Comparison of ENCODE assay signal across 14 cellular contexts in genomic region chr16:86303787-86304685, GRCh38.
DNase-seq lines count a peak whose midpoint lies in the region; ATAC-seq, FAIRE-seq and TF ChIP-seq lines count a peak whose summit lies in the region.
"Had no signal": no experiment of that assay in that cellular context is flagged by ENCODE, and none has a peak within 500 bp of the region (broad histone marks: within the 10 kb centered on the region; RNA-seq: fewer than 3 reads in every experiment).

No MANE protein-coding gene starts in this region.

- H3F3A ChIP-seq in neural progenitor cell (ENCODE audit: low read depth) = no peaks in the 10 kb centered on the region

- no peak overlapping the region for H2AFZ ChIP-seq in neural progenitor cell (replicated peaks)

- TF ChIP-seq CTCF in neural progenitor cell (IDR thresholded peaks at IDR 0.05) = no peak

- DNase-seq in fibroblast of peridontal ligament (ENCODE audit: extremely low read depth) (peak; percentile 59), ureter (ENCODE audit: low spot score) (peak; percentile 83), neural progenitor cell (ENCODE audit: low spot score) (no peak), iPS-NIHi11 (ENCODE audit: low spot score) (no peak)
- DNase-seq: activated CD8-positive, alpha-beta memory T cell treated with anti-CD3 and anti-CD28 coated beads, Interleukin-2, amount 10 ng/mL, durations not matched to agents 7 days and 5 days; activated naive CD4-positive, alpha-beta T cell; brain microvascular endothelial cell; effector memory CD4-positive, alpha-beta T cell; glutamatergic neuron; MV-4-11; occipital lobe had no signal

- no peaks in the 10 kb centered on the region for H3K79me2 ChIP-seq in neural progenitor cell (ENCODE audit: low read depth)

- H4K20me1 ChIP-seq in neural progenitor cell (ENCODE audit: low read depth) = no peaks in the 10 kb centered on the region

- no peaks in the 10 kb centered on the region for H3K9me3 Mint-ChIP-seq in neural progenitor cell

- H3K27me3 ChIP-seq in muscle layer of colon (ENCODE audit: control insufficient read depth in 1 of 2, insufficient read depth in 2 of 2, low read length in 2 of 2) (no peaks in the 10 kb centered on the region), neural progenitor cell (peaks cover 7% of the 10 kb centered on the region)

- H3K4me1 Mint-ChIP-seq in neural progenitor cell = peaks cover 12% of the 10 kb centered on the region
- H3K4me1 Mint-ChIP-seq: activated CD8-positive, alpha-beta memory T cell treated with anti-CD3 and anti-CD28 coated beads, Interleukin-2, amount 10 ng/mL, durations not matched to agents 7 days and 5 days had no signal

- H3K27ac Mint-ChIP-seq in neural progenitor cell = no peak overlapping the region
- H3K27ac Mint-ChIP-seq: activated CD8-positive, alpha-beta memory T cell treated with anti-CD3 and anti-CD28 coated beads, Interleukin-2, amount 10 ng/mL, durations not matched to agents 7 days and 5 days had no signal

- H3K27ac ChIP-seq in muscle layer of colon (ENCODE audit: low read depth, low read length) (peak overlapping the region; percentile 89), neural progenitor cell (no peak overlapping the region)
- H3K27ac ChIP-seq: brain microvascular endothelial cell had no signal

- FAIRE-seq in TTC549 (lab: Jason Lieb, UNC) = peak; percentile 85

- H3K36me3 ChIP-seq in muscle layer of colon (ENCODE audit: insufficient read depth, low read length) (no peaks in the 10 kb centered on the region), neural progenitor cell (no peaks in the 10 kb centered on the region)
- H3K36me3 ChIP-seq: brain microvascular endothelial cell had no signal

- H3K4me3 ChIP-seq in muscle layer of colon (ENCODE audit: low read depth in 1 of 2, low read length in 2 of 2) = peak overlapping the region in 1 of 2 donors; percentile 46
- no peak overlapping the region for H3K4me3 ChIP-seq in neural progenitor cell

- H3K9me3 ChIP-seq in muscle layer of colon (ENCODE audit: low read length) (no peaks in the 10 kb centered on the region), neural progenitor cell (ENCODE audit: low read depth) (no peaks in the 10 kb centered on the region)

- H3K4me2 ChIP-seq in neural progenitor cell = no peak overlapping the region

- H3K9ac ChIP-seq in muscle layer of colon (ENCODE audit: low read length) (peak overlapping the region; percentile 59), neural progenitor cell (no peak overlapping the region)

- no peak for ATAC-seq in HG03520 (IDR thresholded peaks at IDR 0.05; ENCODE audit: unreplicated experiment)
- ATAC-seq: activated CD8-positive, alpha-beta memory T cell treated with anti-CD3 and anti-CD28 coated beads, Interleukin-2, amount 10 ng/mL, durations not matched to agents 7 days and 5 days had no signal

- peaks cover 37% of the 10 kb centered on the region for H3K27me3 Mint-ChIP-seq in neural progenitor cell (ENCODE audit: insufficient read depth, low read depth)

- no peak overlapping the region for H3K4me3 Mint-ChIP-seq in neural progenitor cell
- H3K4me3 Mint-ChIP-seq: activated CD8-positive, alpha-beta memory T cell treated with anti-CD3 and anti-CD28 coated beads, Interleukin-2, amount 10 ng/mL, durations not matched to agents 7 days and 5 days had no signal

- H3K4me1 ChIP-seq in muscle layer of colon (ENCODE audit: insufficient read depth, low read length) = peaks cover 61% of the 10 kb centered on the region
- peaks cover 14% of the 10 kb centered on the region for H3K4me1 ChIP-seq in neural progenitor cell

- H3K36me3 Mint-ChIP-seq in neural progenitor cell = no peaks in the 10 kb centered on the region
- H3K36me3 Mint-ChIP-seq: activated CD8-positive, alpha-beta memory T cell treated with anti-CD3 and anti-CD28 coated beads, Interleukin-2, amount 10 ng/mL, durations not matched to agents 7 days and 5 days had no signal

Comparison
In these comparisons a context has a peak if more than half of its experiments do, and no peak if none do; other contexts are left out.
1. DNase-seq: peak in fibroblast of peridontal ligament (single experiment) and ureter (single experiment); none in neural progenitor cell (single experiment) and iPS-NIHi11 (single experiment).